In genomic region chr3:69791919-69792399, GRCh38 we compare ENCODE assay signal across 8 cellular contexts.
DNase-seq lines count a peak whose midpoint lies in the region; ATAC-seq and TF ChIP-seq lines count a peak whose summit lies in the region.

No MANE protein-coding gene starts in this region.

- DNase-seq in AG10803 (ENCODE audit: low read depth) (peak; percentile 37), midbrain (lab: John Stamatoyannopoulos, UW) (peak; percentile 69), NCI-H526 treated with DMSO at 0.1 percent for 48 hours (lab: John Stamatoyannopoulos, UW) (no peak), GF-D8 (lab: John Stamatoyannopoulos, UW) (no peak)
- no peak for DNase-seq in stimulated activated naive CD8-positive, alpha-beta T cell treated with anti-CD3 and anti-CD28 coated beads, Interleukin-15, Interleukin-2, amounts not matched to agents 100 U/mL and 50 U/mL, for 24 hours

- TF ChIP-seq CTCF in AG10803 (conservative IDR thresholded peaks at IDR 0.05; ENCODE audit: low read length) (peak; percentile 66), LNCAP (IDR thresholded peaks at IDR 0.05) (peak; percentile 61)

- H3K4me3 ChIP-seq in AG10803 (ENCODE audit: low read length): no peak overlapping the region

- H3K27ac ChIP-seq in cingulate gyrus (ENCODE audit: low read depth, low read length): peak overlapping the region; percentile 34

- no peak for ATAC-seq in stimulated activated naive CD8-positive, alpha-beta T cell treated with anti-CD3 and anti-CD28 coated beads, Interleukin-15, Interleukin-2, amounts not matched to agents 100 U/mL and 50 U/mL, for 24 hours
- ATAC-seq in HG02938 (IDR thresholded peaks at IDR 0.05; ENCODE audit: unreplicated experiment): no peak

Comparison
In these comparisons a context has a peak if more than half of its experiments do, and no peak if none do; other contexts are left out.
1. DNase-seq: peak in AG10803 (single experiment) and midbrain (single experiment); none in stimulated activated naive CD8-positive, alpha-beta T cell treated with anti-CD3 and anti-CD28 coated beads, Interleukin-15, Interleukin-2, amounts not matched to agents 100 U/mL and 50 U/mL, for 24 hours (single experiment), NCI-H526 treated with DMSO at 0.1 percent for 48 hours (single experiment) and GF-D8 (single experiment).